ENCODE assay signal across 16 cellular contexts in genomic region chr2:212088353-212088752, GRCh38.
"Had no signal": no experiment of that assay in that cellular context is flagged by ENCODE, and none has a peak within 500 bp of the region (broad histone marks: within the 10 kb centered on the region; RNA-seq: fewer than 3 reads in every experiment).

No MANE protein-coding gene starts in this region.

- H3K9me3 Mint-ChIP-seq: activated B cell treated with CpG ODN at 0.5 μM for 24 hours; stimulated activated naive B cell treated with anti-CD40 and anti-IgM and Interleukin-4, amounts not matched to agents 10 μg/mL and 1 μg/mL and 100 μg/mL, for 72 hours had no signal

- H3K36me3 Mint-ChIP-seq: activated naive CD8-positive, alpha-beta T cell treated with anti-CD3 and anti-CD28 coated beads for 36 hours; natural killer cell treated with Interleukin-12 subunit alpha and Interleukin-12 subunit beta and Interleukin-15 and Interleukin-18, amount 100 ng/mL, for 72 hours; stimulated activated naive B cell treated with anti-CD40 and anti-IgM and Interleukin-4, amounts not matched to agents 10 μg/mL and 1 μg/mL and 100 μg/mL, for 72 hours had no signal

- H3K4me3 Mint-ChIP-seq: activated B cell treated with CpG ODN at 0.5 μM for 24 hours; activated naive CD8-positive, alpha-beta T cell treated with anti-CD3 and anti-CD28 coated beads for 36 hours; natural killer cell treated with Interleukin-12 subunit alpha and Interleukin-12 subunit beta and Interleukin-15 and Interleukin-18, amount 100 ng/mL, for 72 hours; stimulated activated naive B cell treated with anti-CD40 and anti-IgM and Interleukin-4, amounts not matched to agents 10 μg/mL and 1 μg/mL and 100 μg/mL, for 72 hours had no signal

- H3K27me3 ChIP-seq: tibial artery had no signal

- H3K4me1 ChIP-seq: tibial artery had no signal

- H3K27me3 Mint-ChIP-seq: activated B cell treated with CpG ODN at 0.5 μM for 24 hours; activated naive CD8-positive, alpha-beta T cell treated with anti-CD3 and anti-CD28 coated beads for 36 hours; natural killer cell treated with Interleukin-12 subunit alpha and Interleukin-12 subunit beta and Interleukin-15 and Interleukin-18, amount 100 ng/mL, for 72 hours; stimulated activated naive B cell treated with anti-CD40 and anti-IgM and Interleukin-4, amounts not matched to agents 10 μg/mL and 1 μg/mL and 100 μg/mL, for 72 hours had no signal

- H3K4me1 Mint-ChIP-seq: activated B cell treated with CpG ODN at 0.5 μM for 24 hours; activated naive CD8-positive, alpha-beta T cell treated with anti-CD3 and anti-CD28 coated beads for 36 hours; stimulated activated naive B cell treated with anti-CD40 and anti-IgM and Interleukin-4, amounts not matched to agents 10 μg/mL and 1 μg/mL and 100 μg/mL, for 72 hours had no signal

- FAIRE-seq: TTC549, urothelium cell line had no signal

- DNase-seq: activated B cell treated with CpG ODN at 0.5 μM for 24 hours; activated CD4-positive, alpha-beta T cell treated with anti-CD3 and anti-CD28 coated beads for 48 hours; activated CD8-positive, alpha-beta memory T cell treated with anti-CD3 and anti-CD28 coated beads, Interleukin-2, amount 50 U/mL, for 48 hours; activated gamma-delta T cell treated with Interleukin-2 at 50 U/mL for 16 hours; activated naive CD8-positive, alpha-beta T cell treated with anti-CD3 and anti-CD28 coated beads for 36 hours; effector CD8-positive, alpha-beta T cell; foreskin fibroblast; mesenchymal stem cell; stimulated activated CD4-positive, alpha-beta T cell treated with anti-CD3 and anti-CD28 coated beads, Interleukin-15, amount 100 ng/mL, for 24 hours; stimulated activated CD4-positive, alpha-beta T cell treated with anti-CD3 and anti-CD28 coated beads, Interleukin-4, amount 100 ng/mL, for 1 hour; stimulated activated naive B cell treated with anti-CD40 and anti-IgM and Interleukin-4, amounts not matched to agents 10 μg/mL and 1 μg/mL and 100 μg/mL, for 72 hours; tibial artery had no signal

- ATAC-seq: stimulated activated naive B cell treated with anti-CD40 and anti-IgM and Interleukin-4, amounts not matched to agents 10 μg/mL and 1 μg/mL and 100 μg/mL, for 72 hours had no signal

- H3K27ac Mint-ChIP-seq: activated B cell treated with CpG ODN at 0.5 μM for 24 hours; activated naive CD8-positive, alpha-beta T cell treated with anti-CD3 and anti-CD28 coated beads for 36 hours; natural killer cell treated with Interleukin-12 subunit alpha and Interleukin-12 subunit beta and Interleukin-15 and Interleukin-18, amount 100 ng/mL, for 72 hours; stimulated activated naive B cell treated with anti-CD40 and anti-IgM and Interleukin-4, amounts not matched to agents 10 μg/mL and 1 μg/mL and 100 μg/mL, for 72 hours had no signal

- H3K27ac ChIP-seq: skin epidermis, tibial artery had no signal

- H3K4me3 ChIP-seq: skin epidermis, tibial artery had no signal

- H3K9me3 ChIP-seq: tibial artery had no signal

- H3K36me3 ChIP-seq: tibial artery had no signal
